In the genomic region with DNA sequence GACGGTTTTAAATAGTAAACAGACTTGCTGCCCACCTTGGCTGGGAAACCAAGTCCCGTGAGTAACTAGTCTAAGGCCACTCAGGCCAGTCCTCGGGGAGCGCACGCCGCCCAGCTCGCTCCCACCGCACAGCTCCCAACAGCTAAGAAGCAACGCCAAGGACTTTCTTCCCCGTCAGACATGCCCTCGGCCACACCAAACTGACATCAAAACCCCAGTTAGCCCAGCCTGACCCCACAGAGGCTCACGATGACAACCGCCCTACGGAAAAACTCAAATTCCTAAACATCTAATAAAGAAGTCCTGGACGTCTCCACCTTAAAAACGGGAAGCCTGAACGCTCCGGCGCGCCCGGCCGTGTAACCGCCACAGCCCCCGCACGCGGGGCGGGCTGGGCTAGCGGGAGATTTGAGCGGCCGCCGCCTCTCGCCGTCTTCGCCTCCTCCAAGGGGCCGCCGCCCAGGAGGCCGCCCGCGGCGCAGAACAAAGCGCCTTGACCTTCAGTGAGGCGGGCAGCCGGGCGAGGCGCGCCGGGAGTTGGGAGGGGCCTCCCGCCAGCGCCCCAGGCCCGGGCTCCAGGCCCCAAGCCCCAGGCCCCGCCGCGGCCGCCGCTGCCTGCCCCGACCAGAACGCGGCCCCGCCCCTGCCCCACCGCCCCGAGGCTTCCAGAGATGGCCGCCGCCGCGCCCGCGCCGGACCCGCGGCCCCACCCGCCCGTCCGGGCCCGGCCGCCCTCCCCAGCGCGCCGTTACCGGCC, we compare ENCODE assay signal across 1 cellular context.
TF ChIP-seq lines count a peak whose summit lies in the region.

No MANE protein-coding gene starts in this region.

TF ChIP-seq in HEK293, 187 proteins besides CTCF, POLR2A, EP300 and RAD21 (continued from another document and continues in another):
- TF ChIP-seq, protein P1, sequence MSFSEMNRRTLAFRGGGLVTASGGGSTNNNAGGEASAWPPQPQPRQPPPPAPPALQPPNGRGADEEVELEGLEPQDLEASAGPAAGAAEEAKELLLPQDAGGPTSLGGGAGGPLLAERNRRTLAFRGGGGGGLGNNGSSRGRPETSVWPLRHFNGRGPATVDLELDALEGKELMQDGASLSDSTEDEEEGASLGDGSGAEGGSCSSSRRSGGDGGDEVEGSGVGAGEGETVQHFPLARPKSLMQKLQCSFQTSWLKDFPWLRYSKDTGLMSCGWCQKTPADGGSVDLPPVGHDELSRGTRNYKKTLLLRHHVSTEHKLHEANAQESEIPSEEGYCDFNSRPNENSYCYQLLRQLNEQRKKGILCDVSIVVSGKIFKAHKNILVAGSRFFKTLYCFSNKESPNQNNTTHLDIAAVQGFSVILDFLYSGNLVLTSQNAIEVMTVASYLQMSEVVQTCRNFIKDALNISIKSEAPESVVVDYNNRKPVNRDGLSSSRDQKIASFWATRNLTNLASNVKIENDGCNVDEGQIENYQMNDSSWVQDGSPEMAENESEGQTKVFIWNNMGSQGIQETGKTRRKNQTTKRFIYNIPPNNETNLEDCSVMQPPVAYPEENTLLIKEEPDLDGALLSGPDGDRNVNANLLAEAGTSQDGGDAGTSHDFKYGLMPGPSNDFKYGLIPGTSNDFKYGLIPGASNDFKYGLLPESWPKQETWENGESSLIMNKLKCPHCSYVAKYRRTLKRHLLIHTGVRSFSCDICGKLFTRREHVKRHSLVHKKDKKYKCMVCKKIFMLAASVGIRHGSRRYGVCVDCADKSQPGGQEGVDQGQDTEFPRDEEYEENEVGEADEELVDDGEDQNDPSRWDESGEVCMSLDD (tag by site-specific recombination; IDR thresholded peaks at IDR 0.05): no peak
- TF ChIP-seq, protein P2, sequence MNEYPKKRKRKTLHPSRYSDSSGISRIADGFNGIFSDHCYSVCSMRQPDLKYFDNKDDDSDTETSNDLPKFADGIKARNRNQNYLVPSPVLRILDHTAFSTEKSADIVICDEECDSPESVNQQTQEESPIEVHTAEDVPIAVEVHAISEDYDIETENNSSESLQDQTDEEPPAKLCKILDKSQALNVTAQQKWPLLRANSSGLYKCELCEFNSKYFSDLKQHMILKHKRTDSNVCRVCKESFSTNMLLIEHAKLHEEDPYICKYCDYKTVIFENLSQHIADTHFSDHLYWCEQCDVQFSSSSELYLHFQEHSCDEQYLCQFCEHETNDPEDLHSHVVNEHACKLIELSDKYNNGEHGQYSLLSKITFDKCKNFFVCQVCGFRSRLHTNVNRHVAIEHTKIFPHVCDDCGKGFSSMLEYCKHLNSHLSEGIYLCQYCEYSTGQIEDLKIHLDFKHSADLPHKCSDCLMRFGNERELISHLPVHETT (tag by site-specific recombination; IDR thresholded peaks at IDR 0.05): no peak
- TF ChIP-seq SCRT2 (tag by site-specific recombination; IDR thresholded peaks at IDR 0.05) (no peak), ZNF777 (tag by site-specific recombination; IDR thresholded peaks at IDR 0.05; ENCODE audit: borderline replicate concordance) (no peak), TRIM28 (IDR thresholded peaks at IDR 0.05; ENCODE audit: borderline replicate concordance, low read length) (no peak), SP7 (tag by site-specific recombination; IDR thresholded peaks at IDR 0.05) (no peak), ZNF266 (tag by site-specific recombination; IDR thresholded peaks at IDR 0.05; ENCODE audit: low read depth) (no peak), HOXC10 (CRISPR knock-in tag; IDR thresholded peaks at IDR 0.05) (no peak), KLF1 (tag by site-specific recombination; IDR thresholded peaks at IDR 0.05) (peak; percentile 66; the same call in 1 of the 2 replicates), GLI4 (tag by site-specific recombination; IDR thresholded peaks at IDR 0.05) (no peak), SP2 (tag by site-specific recombination; IDR thresholded peaks at IDR 0.05) (no peak), ZNF335 (tag by site-specific recombination; conservative IDR thresholded peaks at IDR 0.05) (0 out of 2 replicates have a peak, but pooled peaks have one; percentile 1), BCL11B (tag by site-specific recombination; IDR thresholded peaks at IDR 0.05; ENCODE audit: low read depth) (no peak), ZNF146 (tag by site-specific recombination; IDR thresholded peaks at IDR 0.05) (no peak), ZBTB21 (tag by site-specific recombination; IDR thresholded peaks at IDR 0.05) (no peak)
- TF ChIP-seq, protein P3, sequence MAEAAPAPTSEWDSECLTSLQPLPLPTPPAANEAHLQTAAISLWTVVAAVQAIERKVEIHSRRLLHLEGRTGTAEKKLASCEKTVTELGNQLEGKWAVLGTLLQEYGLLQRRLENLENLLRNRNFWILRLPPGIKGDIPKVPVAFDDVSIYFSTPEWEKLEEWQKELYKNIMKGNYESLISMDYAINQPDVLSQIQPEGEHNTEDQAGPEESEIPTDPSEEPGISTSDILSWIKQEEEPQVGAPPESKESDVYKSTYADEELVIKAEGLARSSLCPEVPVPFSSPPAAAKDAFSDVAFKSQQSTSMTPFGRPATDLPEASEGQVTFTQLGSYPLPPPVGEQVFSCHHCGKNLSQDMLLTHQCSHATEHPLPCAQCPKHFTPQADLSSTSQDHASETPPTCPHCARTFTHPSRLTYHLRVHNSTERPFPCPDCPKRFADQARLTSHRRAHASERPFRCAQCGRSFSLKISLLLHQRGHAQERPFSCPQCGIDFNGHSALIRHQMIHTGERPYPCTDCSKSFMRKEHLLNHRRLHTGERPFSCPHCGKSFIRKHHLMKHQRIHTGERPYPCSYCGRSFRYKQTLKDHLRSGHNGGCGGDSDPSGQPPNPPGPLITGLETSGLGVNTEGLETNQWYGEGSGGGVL (tag by site-specific recombination; IDR thresholded peaks at IDR 0.05): no peak
- TF ChIP-seq, protein P4, sequence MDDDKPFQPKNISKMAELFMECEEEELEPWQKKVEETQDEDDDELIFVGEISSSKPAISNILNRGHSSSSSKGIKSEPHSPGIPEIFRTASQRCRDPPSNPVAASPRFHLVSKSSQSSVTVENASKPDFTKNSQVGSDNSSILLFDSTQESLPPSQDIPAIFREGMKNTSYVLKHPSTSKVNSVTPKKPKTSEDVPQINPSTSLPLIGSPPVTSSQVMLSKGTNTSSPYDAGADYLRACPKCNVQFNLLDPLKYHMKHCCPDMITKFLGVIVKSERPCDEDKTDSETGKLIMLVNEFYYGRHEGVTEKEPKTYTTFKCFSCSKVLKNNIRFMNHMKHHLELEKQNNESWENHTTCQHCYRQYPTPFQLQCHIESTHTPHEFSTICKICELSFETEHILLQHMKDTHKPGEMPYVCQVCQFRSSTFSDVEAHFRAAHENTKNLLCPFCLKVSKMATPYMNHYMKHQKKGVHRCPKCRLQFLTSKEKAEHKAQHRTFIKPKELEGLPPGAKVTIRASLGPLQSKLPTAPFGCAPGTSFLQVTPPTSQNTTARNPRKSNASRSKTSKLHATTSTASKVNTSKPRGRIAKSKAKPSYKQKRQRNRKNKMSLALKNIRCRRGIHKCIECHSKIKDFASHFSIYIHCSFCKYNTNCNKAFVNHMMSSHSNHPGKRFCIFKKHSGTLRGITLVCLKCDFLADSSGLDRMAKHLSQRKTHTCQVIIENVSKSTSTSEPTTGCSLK (tag by site-specific recombination; IDR thresholded peaks at IDR 0.05): no peak
- TF ChIP-seq, protein P5, sequence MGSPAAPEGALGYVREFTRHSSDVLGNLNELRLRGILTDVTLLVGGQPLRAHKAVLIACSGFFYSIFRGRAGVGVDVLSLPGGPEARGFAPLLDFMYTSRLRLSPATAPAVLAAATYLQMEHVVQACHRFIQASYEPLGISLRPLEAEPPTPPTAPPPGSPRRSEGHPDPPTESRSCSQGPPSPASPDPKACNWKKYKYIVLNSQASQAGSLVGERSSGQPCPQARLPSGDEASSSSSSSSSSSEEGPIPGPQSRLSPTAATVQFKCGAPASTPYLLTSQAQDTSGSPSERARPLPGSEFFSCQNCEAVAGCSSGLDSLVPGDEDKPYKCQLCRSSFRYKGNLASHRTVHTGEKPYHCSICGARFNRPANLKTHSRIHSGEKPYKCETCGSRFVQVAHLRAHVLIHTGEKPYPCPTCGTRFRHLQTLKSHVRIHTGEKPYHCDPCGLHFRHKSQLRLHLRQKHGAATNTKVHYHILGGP (tag by site-specific recombination; IDR thresholded peaks at IDR 0.05): no peak
- TF ChIP-seq, protein P6, sequence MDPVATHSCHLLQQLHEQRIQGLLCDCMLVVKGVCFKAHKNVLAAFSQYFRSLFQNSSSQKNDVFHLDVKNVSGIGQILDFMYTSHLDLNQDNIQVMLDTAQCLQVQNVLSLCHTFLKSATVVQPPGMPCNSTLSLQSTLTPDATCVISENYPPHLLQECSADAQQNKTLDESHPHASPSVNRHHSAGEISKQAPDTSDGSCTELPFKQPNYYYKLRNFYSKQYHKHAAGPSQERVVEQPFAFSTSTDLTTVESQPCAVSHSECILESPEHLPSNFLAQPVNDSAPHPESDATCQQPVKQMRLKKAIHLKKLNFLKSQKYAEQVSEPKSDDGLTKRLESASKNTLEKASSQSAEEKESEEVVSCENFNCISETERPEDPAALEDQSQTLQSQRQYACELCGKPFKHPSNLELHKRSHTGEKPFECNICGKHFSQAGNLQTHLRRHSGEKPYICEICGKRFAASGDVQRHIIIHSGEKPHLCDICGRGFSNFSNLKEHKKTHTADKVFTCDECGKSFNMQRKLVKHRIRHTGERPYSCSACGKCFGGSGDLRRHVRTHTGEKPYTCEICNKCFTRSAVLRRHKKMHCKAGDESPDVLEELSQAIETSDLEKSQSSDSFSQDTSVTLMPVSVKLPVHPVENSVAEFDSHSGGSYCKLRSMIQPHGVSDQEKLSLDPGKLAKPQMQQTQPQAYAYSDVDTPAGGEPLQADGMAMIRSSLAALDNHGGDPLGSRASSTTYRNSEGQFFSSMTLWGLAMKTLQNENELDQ (tag by site-specific recombination; IDR thresholded peaks at IDR 0.05; ENCODE audit: low read depth): no peak
- TF ChIP-seq, protein P7, sequence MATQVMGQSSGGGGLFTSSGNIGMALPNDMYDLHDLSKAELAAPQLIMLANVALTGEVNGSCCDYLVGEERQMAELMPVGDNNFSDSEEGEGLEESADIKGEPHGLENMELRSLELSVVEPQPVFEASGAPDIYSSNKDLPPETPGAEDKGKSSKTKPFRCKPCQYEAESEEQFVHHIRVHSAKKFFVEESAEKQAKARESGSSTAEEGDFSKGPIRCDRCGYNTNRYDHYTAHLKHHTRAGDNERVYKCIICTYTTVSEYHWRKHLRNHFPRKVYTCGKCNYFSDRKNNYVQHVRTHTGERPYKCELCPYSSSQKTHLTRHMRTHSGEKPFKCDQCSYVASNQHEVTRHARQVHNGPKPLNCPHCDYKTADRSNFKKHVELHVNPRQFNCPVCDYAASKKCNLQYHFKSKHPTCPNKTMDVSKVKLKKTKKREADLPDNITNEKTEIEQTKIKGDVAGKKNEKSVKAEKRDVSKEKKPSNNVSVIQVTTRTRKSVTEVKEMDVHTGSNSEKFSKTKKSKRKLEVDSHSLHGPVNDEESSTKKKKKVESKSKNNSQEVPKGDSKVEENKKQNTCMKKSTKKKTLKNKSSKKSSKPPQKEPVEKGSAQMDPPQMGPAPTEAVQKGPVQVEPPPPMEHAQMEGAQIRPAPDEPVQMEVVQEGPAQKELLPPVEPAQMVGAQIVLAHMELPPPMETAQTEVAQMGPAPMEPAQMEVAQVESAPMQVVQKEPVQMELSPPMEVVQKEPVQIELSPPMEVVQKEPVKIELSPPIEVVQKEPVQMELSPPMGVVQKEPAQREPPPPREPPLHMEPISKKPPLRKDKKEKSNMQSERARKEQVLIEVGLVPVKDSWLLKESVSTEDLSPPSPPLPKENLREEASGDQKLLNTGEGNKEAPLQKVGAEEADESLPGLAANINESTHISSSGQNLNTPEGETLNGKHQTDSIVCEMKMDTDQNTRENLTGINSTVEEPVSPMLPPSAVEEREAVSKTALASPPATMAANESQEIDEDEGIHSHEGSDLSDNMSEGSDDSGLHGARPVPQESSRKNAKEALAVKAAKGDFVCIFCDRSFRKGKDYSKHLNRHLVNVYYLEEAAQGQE (tag by site-specific recombination; IDR thresholded peaks at IDR 0.05): no peak
- TF ChIP-seq, protein P8, sequence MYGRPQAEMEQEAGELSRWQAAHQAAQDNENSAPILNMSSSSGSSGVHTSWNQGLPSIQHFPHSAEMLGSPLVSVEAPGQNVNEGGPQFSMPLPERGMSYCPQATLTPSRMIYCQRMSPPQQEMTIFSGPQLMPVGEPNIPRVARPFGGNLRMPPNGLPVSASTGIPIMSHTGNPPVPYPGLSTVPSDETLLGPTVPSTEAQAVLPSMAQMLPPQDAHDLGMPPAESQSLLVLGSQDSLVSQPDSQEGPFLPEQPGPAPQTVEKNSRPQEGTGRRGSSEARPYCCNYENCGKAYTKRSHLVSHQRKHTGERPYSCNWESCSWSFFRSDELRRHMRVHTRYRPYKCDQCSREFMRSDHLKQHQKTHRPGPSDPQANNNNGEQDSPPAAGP (tag by site-specific recombination; IDR thresholded peaks at IDR 0.05): 0 out of 2 replicates have a peak, but pooled peaks have one; percentile 15
- TF ChIP-seq, protein P9, sequence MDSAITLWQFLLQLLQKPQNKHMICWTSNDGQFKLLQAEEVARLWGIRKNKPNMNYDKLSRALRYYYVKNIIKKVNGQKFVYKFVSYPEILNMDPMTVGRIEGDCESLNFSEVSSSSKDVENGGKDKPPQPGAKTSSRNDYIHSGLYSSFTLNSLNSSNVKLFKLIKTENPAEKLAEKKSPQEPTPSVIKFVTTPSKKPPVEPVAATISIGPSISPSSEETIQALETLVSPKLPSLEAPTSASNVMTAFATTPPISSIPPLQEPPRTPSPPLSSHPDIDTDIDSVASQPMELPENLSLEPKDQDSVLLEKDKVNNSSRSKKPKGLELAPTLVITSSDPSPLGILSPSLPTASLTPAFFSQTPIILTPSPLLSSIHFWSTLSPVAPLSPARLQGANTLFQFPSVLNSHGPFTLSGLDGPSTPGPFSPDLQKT (IDR thresholded peaks at IDR 0.05; ENCODE audit: borderline replicate concordance, low read depth, low read length): no peak
- TF ChIP-seq, protein P10, sequence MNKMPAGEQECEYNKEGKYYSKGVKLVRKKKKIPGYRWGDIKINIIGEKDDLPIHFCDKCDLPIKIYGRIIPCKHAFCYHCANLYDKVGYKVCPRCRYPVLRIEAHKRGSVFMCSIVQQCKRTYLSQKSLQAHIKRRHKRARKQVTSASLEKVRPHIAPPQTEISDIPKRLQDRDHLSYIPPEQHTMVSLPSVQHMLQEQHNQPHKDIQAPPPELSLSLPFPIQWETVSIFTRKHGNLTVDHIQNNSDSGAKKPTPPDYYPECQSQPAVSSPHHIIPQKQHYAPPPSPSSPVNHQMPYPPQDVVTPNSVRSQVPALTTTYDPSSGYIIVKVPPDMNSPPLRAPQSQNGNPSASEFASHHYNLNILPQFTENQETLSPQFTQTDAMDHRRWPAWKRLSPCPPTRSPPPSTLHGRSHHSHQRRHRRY (tag by site-specific recombination; IDR thresholded peaks at IDR 0.05): no peak
- TF ChIP-seq, protein P11, sequence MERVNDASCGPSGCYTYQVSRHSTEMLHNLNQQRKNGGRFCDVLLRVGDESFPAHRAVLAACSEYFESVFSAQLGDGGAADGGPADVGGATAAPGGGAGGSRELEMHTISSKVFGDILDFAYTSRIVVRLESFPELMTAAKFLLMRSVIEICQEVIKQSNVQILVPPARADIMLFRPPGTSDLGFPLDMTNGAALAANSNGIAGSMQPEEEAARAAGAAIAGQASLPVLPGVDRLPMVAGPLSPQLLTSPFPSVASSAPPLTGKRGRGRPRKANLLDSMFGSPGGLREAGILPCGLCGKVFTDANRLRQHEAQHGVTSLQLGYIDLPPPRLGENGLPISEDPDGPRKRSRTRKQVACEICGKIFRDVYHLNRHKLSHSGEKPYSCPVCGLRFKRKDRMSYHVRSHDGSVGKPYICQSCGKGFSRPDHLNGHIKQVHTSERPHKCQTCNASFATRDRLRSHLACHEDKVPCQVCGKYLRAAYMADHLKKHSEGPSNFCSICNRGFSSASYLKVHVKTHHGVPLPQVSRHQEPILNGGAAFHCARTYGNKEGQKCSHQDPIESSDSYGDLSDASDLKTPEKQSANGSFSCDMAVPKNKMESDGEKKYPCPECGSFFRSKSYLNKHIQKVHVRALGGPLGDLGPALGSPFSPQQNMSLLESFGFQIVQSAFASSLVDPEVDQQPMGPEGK (tag by site-specific recombination; IDR thresholded peaks at IDR 0.05): 0 out of 2 replicates have a peak, but pooled peaks have one; percentile 13
